1 cellular context compared by ENCODE assay signal in genomic region chr7:37311282-37311868, GRCh38.
TF ChIP-seq lines count a peak whose summit lies in the region.

No MANE protein-coding gene starts in this region.

TF ChIP-seq in IMR-90, 13 proteins besides CTCF, POLR2A, EP300 and RAD21 (continued from another document):
- TF ChIP-seq CEBPB (IDR thresholded peaks at IDR 0.05; ENCODE audit: low read depth, low read length): no peak
- TF ChIP-seq MAZ (IDR thresholded peaks at IDR 0.05; ENCODE audit: borderline replicate concordance, low read depth, low read length): no peak
- TF ChIP-seq MAFK (IDR thresholded peaks at IDR 0.05; ENCODE audit: low read depth, low read length): no peak
- TF ChIP-seq FOS (IDR thresholded peaks at IDR 0.05; ENCODE audit: low read depth, low read length): no peak
- no peak for TF ChIP-seq MXI1 (IDR thresholded peaks at IDR 0.05; ENCODE audit: borderline replicate concordance, low read depth, low read length)
